ENCODE assay signal across 8 cellular contexts in genomic region chr19:10416380-10417257, GRCh38. TPM values are rescaled to one million over a fixed set of nuclear protein-coding genes. Genes with fewer than 3 reads are reported as not detected.
DNase-seq lines count a peak whose midpoint lies in the region; ATAC-seq and TF ChIP-seq lines count a peak whose summit lies in the region.

No MANE protein-coding gene starts in this region.

- peaks cover 13% of the 10 kb centered on the region for H4K20me1 ChIP-seq in DND-41 (ENCODE audit: insufficient read depth, low read length)
- peaks cover 5% of the 10 kb centered on the region for H4K20me1 ChIP-seq in osteoblast (ENCODE audit: insufficient read depth, low read length)

- no peak overlapping the region for H3K4me3 ChIP-seq in DND-41 (ENCODE audit: low read depth in 1 of 2, low read length in 2 of 2)
- peak overlapping the region; percentile 50 for H3K4me3 ChIP-seq in LNCaP clone FGC (ENCODE audit: low read depth, low read length)
- peak overlapping the region; percentile 50 for H3K4me3 ChIP-seq in SJSA1
- H3K4me3 ChIP-seq in osteoblast (ENCODE audit: insufficient read depth, low read length): peak overlapping the region; percentile 85
- H3K4me3 ChIP-seq in thoracic aorta: peak overlapping the region; percentile 49

- H2AFZ ChIP-seq in DND-41 (ENCODE audit: low read depth, low read length) (no peak overlapping the region), osteoblast (ENCODE audit: low read length) (peak overlapping the region; percentile 99)

- H3K79me2 ChIP-seq in DND-41 (ENCODE audit: insufficient read depth, low read length): no peaks in the 10 kb centered on the region
- H3K79me2 ChIP-seq in osteoblast (ENCODE audit: insufficient read depth, low read length): no peaks in the 10 kb centered on the region

- H3K4me1 ChIP-seq in DND-41 (ENCODE audit: insufficient read depth, low read length): peaks cover 55% of the 10 kb centered on the region
- peaks cover 66% of the 10 kb centered on the region for H3K4me1 ChIP-seq in SJSA1 (replicated peaks)
- H3K4me1 ChIP-seq in osteoblast (ENCODE audit: insufficient read depth, low read length): peaks cover 30% of the 10 kb centered on the region
- peaks cover 9 to 27% of the 10 kb centered on the region in 2 donors for H3K4me1 ChIP-seq in thoracic aorta (ENCODE audit: control insufficient read depth in 1 of 2, low read depth in 2 of 2)

- ATAC-seq in DND-41 (ENCODE audit: insufficient read depth, low read depth): 0 out of 3 replicates have a peak, but pooled peaks have one; percentile 14
- peak; percentile 52 for ATAC-seq in GM21576 (IDR thresholded peaks at IDR 0.05; ENCODE audit: unreplicated experiment)
- peak; percentile 41 for ATAC-seq in thoracic aorta (ENCODE audit: insufficient number of reproducible peaks, low FRiP score, low read depth)

- no peak overlapping the region for H3K9ac ChIP-seq in DND-41 (ENCODE audit: low read depth, low read length)

- DNase-seq in DND-41: peak; percentile 69
- peak; percentile 43 for DNase-seq in LNCaP clone FGC (ENCODE audit: low read depth)
- DNase-seq in SJSA1 (ENCODE audit: low read depth in 1 of 2, low spot score in 2 of 2): peak; percentile 95 to 96
- peak; percentile 87 to 90 (median 88) for DNase-seq in activated naive CD4-positive, alpha-beta T cell (lab: John Stamatoyannopoulos, UW)
- DNase-seq in germinal center (ENCODE audit: low spot score): peak; percentile 92
- peak; percentile 100 for DNase-seq in osteoblast (ENCODE audit: insufficient read length, low spot score, missing footprints)
- peak; percentile 68 for DNase-seq in thoracic aorta (ENCODE audit: low spot score)

- H3K4me2 ChIP-seq in DND-41 (ENCODE audit: insufficient read depth, low read length): no peak overlapping the region
- H3K4me2 ChIP-seq in osteoblast (ENCODE audit: insufficient read depth, low read length): peak overlapping the region; percentile 98

- no peak overlapping the region for H3K27ac ChIP-seq in DND-41 (ENCODE audit: low read length)
- H3K27ac ChIP-seq in SJSA1: peak overlapping the region; percentile 52
- H3K27ac ChIP-seq in osteoblast (ENCODE audit: low read depth, low read length): peak overlapping the region; percentile 68
- no peak overlapping the region for H3K27ac ChIP-seq in thoracic aorta

- TF ChIP-seq CTCF in DND-41 (IDR thresholded peaks at IDR 0.05; ENCODE audit: borderline replicate concordance, extremely low read depth, low read length, poor library complexity, severe bottlenecking) (peak; percentile 66), LNCaP clone FGC (IDR thresholded peaks at IDR 0.05; ENCODE audit: control insufficient read depth, extremely low read depth, insufficient read depth) (peak; percentile 56), osteoblast (IDR thresholded peaks at IDR 0.05; ENCODE audit: extremely low read depth, low read depth, low read length) (peak; percentile 74), thoracic aorta (IDR thresholded peaks at IDR 0.05) (peak; percentile 88)

- peaks cover 42% of the 10 kb centered on the region for H3K27me3 ChIP-seq in DND-41 (ENCODE audit: insufficient read depth, low read length, poor library complexity)
- no peaks in the 10 kb centered on the region for H3K27me3 ChIP-seq in SJSA1 (replicated peaks)
- H3K27me3 ChIP-seq in osteoblast (ENCODE audit: insufficient read depth, low read length): peaks cover 44% of the 10 kb centered on the region
- H3K27me3 ChIP-seq in thoracic aorta (replicated peaks; ENCODE audit: insufficient read depth): peaks cover 5% of the 10 kb centered on the region

- H3K9me3 ChIP-seq in DND-41 (ENCODE audit: insufficient read depth, low read length, severe bottlenecking) (no peaks in the 10 kb centered on the region), SJSA1 (replicated peaks) (peaks cover 3% of the 10 kb centered on the region; the same call in 1 of the 2 replicates), osteoblast (ENCODE audit: low read depth, low read length) (no peaks in the 10 kb centered on the region), thoracic aorta (no peaks in the 10 kb centered on the region)

- H3K36me3 ChIP-seq in DND-41 (ENCODE audit: insufficient read depth, low read length) (no peaks in the 10 kb centered on the region), SJSA1 (peaks cover 5% of the 10 kb centered on the region), osteoblast (ENCODE audit: insufficient read depth, low read length) (no peaks in the 10 kb centered on the region), thoracic aorta (no peaks in the 10 kb centered on the region)

RNA-seq across cellular contexts. Expression of gene PDE4A, which starts 3.7 kb away (rescaled TPM):
- 6.9 and 11.5 TPM in 2 replicates for total RNA-seq in SJSA1 (2014; rRNA removed; shearing (Covaris generic))
- total RNA-seq in osteoblast (5.1 and 8.3 TPM in 2 replicates), thoracic aorta (10 to 100 TPM; 24.9 to 25.5 TPM)

RNA-seq across cellular contexts. Expression of gene CDC37, which starts 13.3 kb away (rescaled TPM):
- 284 and 367 TPM in 2 replicates for total RNA-seq in SJSA1 (2014; rRNA removed; shearing (Covaris generic))
- total RNA-seq in osteoblast (131 and 154 TPM in 2 replicates), thoracic aorta (100 to 1,000 TPM; 133 to 166 TPM)

RNA-seq across cellular contexts. Expression of gene TYK2, which starts 36.2 kb away (rescaled TPM):
- total RNA-seq in SJSA1 (2014; rRNA removed; shearing (Covaris generic)): 62.3 and 72.4 TPM in 2 replicates
- 52.5 and 72.7 TPM in 2 replicates for total RNA-seq in osteoblast
- total RNA-seq in thoracic aorta: 10 to 100 TPM; 79.3 to 96.7 TPM

Comparison
In these comparisons a context has a peak if more than half of its experiments do, and no peak if none do; other contexts are left out.
1. DNase-seq: peak in every context shown above with its lines; median percentile 100 in osteoblast; 96 in SJSA1; 92 in germinal center; 88 in activated naive CD4-positive, alpha-beta T cell; 69 in DND-41; 68 in thoracic aorta; 43 in LNCaP clone FGC.
2. H3K27ac ChIP-seq: peak in SJSA1 (single experiment) and osteoblast (single experiment); none in DND-41 (single experiment) and thoracic aorta (0 of 2).
3. H3K4me3 ChIP-seq: peak in LNCaP clone FGC (single experiment), SJSA1 (single experiment), osteoblast (single experiment) and thoracic aorta (single experiment); none in DND-41 (0 of 2).
4. Peak in every context shown above with its lines, with median percentiles within 50 percentile points of each other: ATAC-seq and CTCF ChIP-seq.